ENCODE assay signal across 8 cellular contexts in the genomic region with DNA sequence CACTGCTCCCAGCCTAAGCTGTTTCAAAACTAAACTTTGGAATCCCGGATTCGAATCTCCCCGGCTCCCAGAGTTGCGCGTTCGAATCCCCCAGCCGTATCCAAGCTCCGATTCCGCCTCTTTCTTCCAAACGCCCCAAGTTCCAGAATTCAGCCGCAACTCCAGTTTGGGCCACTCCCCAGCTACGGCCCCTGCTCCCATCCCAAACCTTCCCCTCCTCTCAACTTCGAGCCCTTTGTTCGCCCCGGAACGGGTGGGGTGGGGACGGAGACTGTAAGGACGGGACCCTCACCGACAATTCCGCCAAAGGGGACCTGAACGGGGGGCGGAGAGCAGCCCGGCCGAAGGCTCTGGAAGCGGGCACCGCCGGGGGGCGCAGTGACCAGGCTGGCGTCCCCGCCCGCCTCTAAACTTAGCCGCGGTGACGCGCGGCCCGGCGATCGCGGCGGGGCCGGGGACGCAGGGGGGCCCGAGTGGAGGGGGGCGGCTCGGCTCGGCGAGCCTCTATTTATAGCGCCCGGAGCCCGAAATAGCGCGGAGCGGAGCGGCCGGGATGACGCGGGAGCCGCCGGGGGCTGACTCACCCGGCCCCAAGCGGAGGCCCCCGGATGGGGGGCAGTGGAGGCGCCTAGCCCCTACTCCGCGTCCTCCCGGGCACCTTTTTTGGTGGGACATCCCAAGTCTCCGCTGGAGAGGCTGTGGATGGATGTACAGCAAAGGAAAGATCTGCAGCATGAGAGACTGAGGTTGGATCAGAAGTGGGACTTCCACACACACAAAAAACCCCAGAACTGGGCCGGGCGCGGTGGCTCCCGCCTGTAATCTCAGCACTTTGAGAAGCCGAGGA. TPM values are rescaled to one million over a fixed set of nuclear protein-coding genes. Genes with fewer than 3 reads are reported as not detected.
DNase-seq lines count a peak whose midpoint lies in the region; ATAC-seq and TF ChIP-seq lines count a peak whose summit lies in the region.

No MANE protein-coding gene starts in this region.

- H3K27me3 ChIP-seq in BJ (ENCODE audit: control insufficient read depth, insufficient read depth, low read length) (no peaks in the 10 kb centered on the region), right atrium auricular region (no peaks in the 10 kb centered on the region)

- H3K36me3 ChIP-seq in BJ (ENCODE audit: control insufficient read depth, insufficient read depth, low read length): no peaks in the 10 kb centered on the region
- H3K36me3 ChIP-seq in right atrium auricular region: no peaks in the 10 kb centered on the region

- no peaks in the 10 kb centered on the region for H3K36me3 Mint-ChIP-seq in HFFc6 (ENCODE audit: low read depth)
- no peaks in the 10 kb centered on the region for H3K36me3 Mint-ChIP-seq in activated naive CD8-positive, alpha-beta T cell treated with anti-CD3 and anti-CD28 coated beads, Interleukin-2, amount 10 ng/mL, durations not matched to agents 7 days and 5 days

- no peak for ATAC-seq in activated naive CD8-positive, alpha-beta T cell treated with anti-CD3 and anti-CD28 coated beads, Interleukin-2, amount 10 ng/mL, durations not matched to agents 7 days and 5 days (ENCODE audit: low read depth)
- no peak for ATAC-seq in HG03521 (IDR thresholded peaks at IDR 0.05; ENCODE audit: unreplicated experiment)

- no peaks in the 10 kb centered on the region for H3K9me3 Mint-ChIP-seq in HFFc6
- no peaks in the 10 kb centered on the region for H3K9me3 Mint-ChIP-seq in activated naive CD8-positive, alpha-beta T cell treated with anti-CD3 and anti-CD28 coated beads, Interleukin-2, amount 10 ng/mL, durations not matched to agents 7 days and 5 days

- H3K27me3 Mint-ChIP-seq in HFFc6 (ENCODE audit: insufficient read depth): peaks cover 3% of the 10 kb centered on the region; the same call in 1 of the 2 replicates
- H3K27me3 Mint-ChIP-seq in activated naive CD8-positive, alpha-beta T cell treated with anti-CD3 and anti-CD28 coated beads, Interleukin-2, amount 10 ng/mL, durations not matched to agents 7 days and 5 days: peaks cover 26% of the 10 kb centered on the region

- TF ChIP-seq CTCF in BJ (IDR thresholded peaks at IDR 0.05; ENCODE audit: insufficient read depth, low read depth, low read length) (peak; percentile 58), HFFc6 (IDR thresholded peaks at IDR 0.05) (peak; percentile 77), right atrium auricular region (IDR thresholded peaks at IDR 0.05) (peak; percentile 50 to 69)

- H3K9me3 ChIP-seq in right atrium auricular region: no peaks in the 10 kb centered on the region

- POLR2A ChIA-PET in BJ (lab: Charles Lee): no interaction called here
- POLR2A ChIA-PET in activated naive CD8-positive, alpha-beta T cell treated with anti-CD3 and anti-CD28 coated beads, Interleukin-2, amount 10 ng/mL, durations not matched to agents 7 days and 5 days (lab: Charles Lee): interaction anchor here (0.7 to 1.4 kb wide), 3 partner anchors 10 to 87 kb away, joined by 5 to 7 read pairs (median 5); no protein-coding TSS in a partner anchor

- peak overlapping the region; percentile 99 for H3K27ac Mint-ChIP-seq in HFFc6
- peak overlapping the region; percentile 10 for H3K27ac Mint-ChIP-seq in activated naive CD8-positive, alpha-beta T cell treated with anti-CD3 and anti-CD28 coated beads, Interleukin-2, amount 10 ng/mL, durations not matched to agents 7 days and 5 days

- peak overlapping the region; percentile 47 for H3K4me3 ChIP-seq in BJ (ENCODE audit: low read depth, low read length)
- peak overlapping the region; percentile 47 to 57 for H3K4me3 ChIP-seq in right atrium auricular region
- H3K4me3 ChIP-seq in skeletal muscle cell (ENCODE audit: low read depth, low read length): peak overlapping the region; percentile 57

- peaks cover 48% of the 10 kb centered on the region for H3K4me1 Mint-ChIP-seq in HFFc6 (ENCODE audit: low read depth)
- peaks cover 19% of the 10 kb centered on the region for H3K4me1 Mint-ChIP-seq in activated naive CD8-positive, alpha-beta T cell treated with anti-CD3 and anti-CD28 coated beads, Interleukin-2, amount 10 ng/mL, durations not matched to agents 7 days and 5 days

- CTCF ChIA-PET in BJ (lab: Yijun Ruan, JAX): interaction anchor here (0.8 to 20.3 kb wide), 6 partner anchors 11 to 66 kb away, joined by 3 to 764 read pairs (median 3); no protein-coding TSS in a partner anchor

- H3K4me3 Mint-ChIP-seq in HFFc6: peak overlapping the region; percentile 90
- peak overlapping the region; percentile 68 for H3K4me3 Mint-ChIP-seq in activated naive CD8-positive, alpha-beta T cell treated with anti-CD3 and anti-CD28 coated beads, Interleukin-2, amount 10 ng/mL, durations not matched to agents 7 days and 5 days

- H3K27ac ChIP-seq in right atrium auricular region: peak overlapping the region; percentile 93

- no peak for DNase-seq in BJ (ENCODE audit: low read depth)
- no peak for DNase-seq in HFFc6
- DNase-seq in activated naive CD8-positive, alpha-beta T cell treated with anti-CD3 and anti-CD28 coated beads, Interleukin-2, amount 10 ng/mL, durations not matched to agents 7 days and 5 days: no peak
- no peak for DNase-seq in right atrium auricular region (ENCODE audit: low spot score)
- DNase-seq in skeletal muscle cell (ENCODE audit: low read depth): no peak
- DNase-seq in NCI-H2196 (lab: John Stamatoyannopoulos, UW; ENCODE audit: unreplicated experiment): no peak
- DNase-seq in putamen (ENCODE audit: low spot score): no peak

- H3K4me1 ChIP-seq in right atrium auricular region: peaks cover 0 to 36% of the 10 kb centered on the region in 2 donors

RNA-seq across cellular contexts. Expression of gene ERCC1, which starts 4.9 kb away (rescaled TPM):
- 84.3 and 121 TPM in 2 replicates for polyA plus RNA-seq in BJ (2011; rRNA removed)
- polyA minus RNA-seq in BJ (2011; rRNA and poly(A)+ RNA removed): 69.3 and 116 TPM in 2 replicates
- 100 to 1,000 TPM; 106 to 129 (median 117) TPM for total RNA-seq in HFFc6 (2021; fragmentation: NEBNext Ultra II Directional; extraction: Animal tissue kit (Norgen Biotek cat#: 25700))
- 10 to 100 TPM; 63.1 to 63.3 TPM for total RNA-seq in activated naive CD8-positive, alpha-beta T cell treated with anti-CD3 and anti-CD28 coated beads, Interleukin-2, amount 10 ng/mL, durations not matched to agents 7 days and 5 days
- total RNA-seq in right atrium auricular region: 100 to 1,000 TPM; 110 to 126 TPM

RNA-seq across cellular contexts. Expression of gene POLR1G, which starts 22.2 kb away (rescaled TPM):
- 3.0 and 3.6 TPM in 2 replicates for polyA plus RNA-seq in BJ (2011; rRNA removed)
- polyA minus RNA-seq in BJ (2011; rRNA and poly(A)+ RNA removed): 2.3 and 4.1 TPM in 2 replicates
- total RNA-seq in HFFc6 (2021; fragmentation: NEBNext Ultra II Directional; extraction: Animal tissue kit (Norgen Biotek cat#: 25700)): 10 to 100 TPM; 13.7 to 25.8 (median 15.1) TPM
- 1 to 10 TPM; 6.0 to 6.3 TPM for total RNA-seq in activated naive CD8-positive, alpha-beta T cell treated with anti-CD3 and anti-CD28 coated beads, Interleukin-2, amount 10 ng/mL, durations not matched to agents 7 days and 5 days
- 1 to 10 TPM; 5.5 to 5.6 TPM for total RNA-seq in right atrium auricular region

RNA-seq across cellular contexts. Expression of gene PPP1R13L, which starts 23.7 kb away (rescaled TPM):
- polyA plus RNA-seq in BJ (2011; rRNA removed): 5.4 and 12.3 TPM in 2 replicates
- polyA minus RNA-seq in BJ (2011; rRNA and poly(A)+ RNA removed): 8.8 and 18.1 TPM in 2 replicates
- total RNA-seq in HFFc6 (2021; fragmentation: NEBNext Ultra II Directional; extraction: Animal tissue kit (Norgen Biotek cat#: 25700)): 10 to 100 TPM; 10.2 to 24.7 (median 22.2) TPM
- total RNA-seq in activated naive CD8-positive, alpha-beta T cell treated with anti-CD3 and anti-CD28 coated beads, Interleukin-2, amount 10 ng/mL, durations not matched to agents 7 days and 5 days: 10 to 100 TPM; 20.2 to 25.7 TPM
- total RNA-seq in right atrium auricular region: 100 to 1,000 TPM; 112 to 230 TPM

RNA-seq across cellular contexts. Expression of gene FOSB, which starts 39.2 kb away (rescaled TPM):
- 2.6 and 4.5 TPM in 2 replicates for polyA plus RNA-seq in BJ (2011; rRNA removed)
- polyA minus RNA-seq in BJ (2011; rRNA and poly(A)+ RNA removed): 10.1 and 15.8 TPM in 2 replicates
- 10 to 100 TPM; 35.0 to 71.5 (median 62.9) TPM for total RNA-seq in HFFc6 (2021; fragmentation: NEBNext Ultra II Directional; extraction: Animal tissue kit (Norgen Biotek cat#: 25700))
- total RNA-seq in activated naive CD8-positive, alpha-beta T cell treated with anti-CD3 and anti-CD28 coated beads, Interleukin-2, amount 10 ng/mL, durations not matched to agents 7 days and 5 days: 10 to 100 TPM; 68.7 to 69.4 TPM
- total RNA-seq in right atrium auricular region: 10 to 100 TPM; 17.8 to 19.7 TPM

RNA-seq across cellular contexts. Expression of gene ERCC2, which starts 58.2 kb away (rescaled TPM):
- 63.7 and 94.6 TPM in 2 replicates for polyA plus RNA-seq in BJ (2011; rRNA removed)
- polyA minus RNA-seq in BJ (2011; rRNA and poly(A)+ RNA removed): 48.9 and 49.9 TPM in 2 replicates
- 100 to 1,000 TPM in 1 of 6 experiments, 10 to 100 TPM in 5; 80.2 to 108 (median 87.8) TPM for total RNA-seq in HFFc6 (2021; fragmentation: NEBNext Ultra II Directional; extraction: Animal tissue kit (Norgen Biotek cat#: 25700))
- 10 to 100 TPM; 20.0 to 28.2 TPM for total RNA-seq in activated naive CD8-positive, alpha-beta T cell treated with anti-CD3 and anti-CD28 coated beads, Interleukin-2, amount 10 ng/mL, durations not matched to agents 7 days and 5 days
- 10 to 100 TPM in 1 of 2 donors, 1 to 10 TPM in 1; 8.6 to 11.2 TPM for total RNA-seq in right atrium auricular region

Comparison
In these comparisons a context has a peak if more than half of its experiments do, and no peak if none do; other contexts are left out.
1. RNA of gene PPP1R13L, which starts 23.7 kb away (total RNA-seq): 112 to 230 TPM in right atrium auricular region; 20.2 to 25.7 TPM in activated naive CD8-positive, alpha-beta T cell treated with anti-CD3 and anti-CD28 coated beads, Interleukin-2, amount 10 ng/mL, durations not matched to agents 7 days and 5 days and 10.2 to 24.7 TPM in HFFc6; every median in the first group is over 4 times any median in the second.
2. Peak in every context shown above with its lines, with median percentiles within 50 percentile points of each other: H3K4me3 ChIP-seq and CTCF ChIP-seq.